ENCODE assay signal across 16 cellular contexts in genomic region chr9:135199489-135199888, GRCh38.
DNase-seq lines count a peak whose midpoint lies in the region; ATAC-seq and TF ChIP-seq lines count a peak whose summit lies in the region.
"Had no signal": no experiment of that assay in that cellular context is flagged by ENCODE, and none has a peak within 500 bp of the region (broad histone marks: within the 10 kb centered on the region; RNA-seq: fewer than 3 reads in every experiment).

No MANE protein-coding gene starts in this region.

- peaks cover 13% of the 10 kb centered on the region for H3K36me3 Mint-ChIP-seq in GM23338 (ENCODE audit: low read depth)
- H3K36me3 Mint-ChIP-seq: CD4-positive, CD25-positive, alpha-beta regulatory T cell; CD8-positive, alpha-beta T cell had no signal

- no peaks in the 10 kb centered on the region for H3F3A ChIP-seq in GM23338 (replicated peaks; ENCODE audit: low read depth)

- H4K20me1 ChIP-seq in GM23338 (replicated peaks; ENCODE audit: insufficient read depth): no peaks in the 10 kb centered on the region
- H4K20me1 ChIP-seq: BLaER1 had no signal

- peaks cover 25% of the 10 kb centered on the region for H3K4me1 Mint-ChIP-seq in GM23338
- H3K4me1 Mint-ChIP-seq: B cell had no signal

- H3K27me3 Mint-ChIP-seq in GM23338 (ENCODE audit: insufficient read depth, low read depth, poor library complexity): peaks cover 14% of the 10 kb centered on the region
- H3K27me3 Mint-ChIP-seq: CD4-positive, CD25-positive, alpha-beta regulatory T cell had no signal

- no peak overlapping the region for H3K4me3 Mint-ChIP-seq in GM23338
- H3K4me3 Mint-ChIP-seq: B cell; CD4-positive, CD25-positive, alpha-beta regulatory T cell; CD8-positive, alpha-beta T cell had no signal

- H3K36me3 ChIP-seq in GM23338 (ENCODE audit: insufficient read depth): no peaks in the 10 kb centered on the region
- no peaks in the 10 kb centered on the region for H3K36me3 ChIP-seq in WERI-Rb-1
- H3K36me3 ChIP-seq in iPS-20b (ENCODE audit: insufficient read depth, low read depth, low read length): no peaks in the 10 kb centered on the region
- H3K36me3 ChIP-seq: BLaER1, HAP-1 had no signal

- H3K9ac ChIP-seq in iPS-20b (ENCODE audit: low read depth, low read length): no peak overlapping the region
- H3K9ac ChIP-seq: BLaER1, GM23248 had no signal

- H3K9me2 ChIP-seq in GM23338 (ENCODE audit: insufficient read depth): 0 out of 2 replicates have a peak, but pooled peaks cover 4% of the 10 kb centered on the region

- no peaks in the 10 kb centered on the region for H3K79me2 ChIP-seq in GM23338 (replicated peaks; ENCODE audit: insufficient read depth)

- intact Hi-C loops in sciatic nerve (cut with DNase I): loop anchor here (5.0 kb wide), 1 partner anchor 73 kb away; no protein-coding TSS in a partner anchor

- DNase-seq in GM23338 (ENCODE audit: low spot score): no peak
- DNase-seq in WERI-Rb-1: peak; percentile 42
- DNase-seq in cerebellum (ENCODE audit: low spot score): peak; percentile 44
- DNase-seq in NCI-H1105 (lab: John Stamatoyannopoulos, UW): no peak
- no peak for DNase-seq in sciatic nerve (ENCODE audit: low spot score)
- DNase-seq: Caco-2; CD4-positive, CD25-positive, alpha-beta regulatory T cell; CD8-positive, alpha-beta T cell; DMS153; GM23248 had no signal

- peaks cover 23% of the 10 kb centered on the region for H3K9me3 Mint-ChIP-seq in GM23338
- H3K9me3 Mint-ChIP-seq: CD8-positive, alpha-beta T cell had no signal

- peak overlapping the region; percentile 45; the same call in 1 of the 2 replicates for H3K4me2 ChIP-seq in GM23338
- H3K4me2 ChIP-seq: BLaER1 had no signal

- ATAC-seq in GM23338: no peak
- ATAC-seq in HG02973 (IDR thresholded peaks at IDR 0.05; ENCODE audit: unreplicated experiment): no peak
- ATAC-seq in sciatic nerve: no peak
- ATAC-seq: CD8-positive, alpha-beta T cell had no signal

- no peak overlapping the region for H3K27ac Mint-ChIP-seq in GM23338
- H3K27ac Mint-ChIP-seq: B cell; CD4-positive, CD25-positive, alpha-beta regulatory T cell; CD8-positive, alpha-beta T cell had no signal

- H3K27me3 ChIP-seq in GM23338 (ENCODE audit: insufficient read depth) (no peaks in the 10 kb centered on the region), WERI-Rb-1 (ENCODE audit: insufficient read depth, low read depth, severe bottlenecking) (no peaks in the 10 kb centered on the region), iPS-20b (ENCODE audit: insufficient read depth, low read length) (peaks cover 18% of the 10 kb centered on the region)
- H3K27me3 ChIP-seq: BLaER1 had no signal

- no peak overlapping the region for H3K27ac ChIP-seq in GM23338 (ENCODE audit: low read depth)
- no peak overlapping the region for H3K27ac ChIP-seq in WERI-Rb-1
- no peak overlapping the region for H3K27ac ChIP-seq in iPS-20b (ENCODE audit: low read length)
- H3K27ac ChIP-seq: BLaER1, C4-2B, GM23248 had no signal

- TF ChIP-seq CTCF in GM23338 (conservative IDR thresholded peaks at IDR 0.05; ENCODE audit: low read depth in 2 of 2) (no peak), WERI-Rb-1 (IDR thresholded peaks at IDR 0.05; ENCODE audit: low read depth, low read length) (no peak)

- H3K4me1 ChIP-seq in GM23338 (ENCODE audit: insufficient read depth) (peaks cover 12% of the 10 kb centered on the region), iPS-20b (ENCODE audit: insufficient read depth, low read length) (peaks cover 21% of the 10 kb centered on the region)
- H3K4me1 ChIP-seq: Caco-2, HAP-1 had no signal

- no peak overlapping the region for H2AFZ ChIP-seq in GM23338
- H2AFZ ChIP-seq: GM23248 had no signal

- H3K4me3 ChIP-seq in GM23338 (no peak overlapping the region), WERI-Rb-1 (ENCODE audit: low read depth, low read length) (no peak overlapping the region), iPS-20b (ENCODE audit: low read length) (peak overlapping the region; percentile 39)
- H3K4me3 ChIP-seq: BLaER1, GM23248, HAP-1 had no signal

- peaks cover 2% of the 10 kb centered on the region for H3K9me3 ChIP-seq in WERI-Rb-1 (ENCODE audit: severe bottlenecking)
- peaks cover 6% of the 10 kb centered on the region; the same call in 1 of the 2 replicates for H3K9me3 ChIP-seq in iPS-20b (ENCODE audit: insufficient read depth, low read depth, low read length)
- H3K9me3 ChIP-seq: Caco-2, HAP-1 had no signal

TF ChIP-seq in GM23338, 12 proteins besides CTCF, POLR2A, EP300 and RAD21 (continues in another document):
- TF ChIP-seq CREB1 (CRISPR knock-in tag; IDR thresholded peaks at IDR 0.05; ENCODE audit: low read depth) (no peak), ETS1 (IDR thresholded peaks at IDR 0.05) (no peak), EZH2phosphoT487 (IDR thresholded peaks at IDR 0.05; ENCODE audit: unreplicated experiment) (no peak), NANOG (IDR thresholded peaks at IDR 0.05; ENCODE audit: borderline replicate concordance) (no peak), ZNF462 (CRISPR knock-in tag; IDR thresholded peaks at IDR 0.05) (no peak), STAT1 (IDR thresholded peaks at IDR 0.05; ENCODE audit: unreplicated experiment) (no peak), EZH2 (IDR thresholded peaks at IDR 0.05; ENCODE audit: low read depth, unreplicated experiment) (no peak), ZNF331 (CRISPR knock-in tag; IDR thresholded peaks at IDR 0.05; ENCODE audit: low read depth) (no peak), JUNB (IDR thresholded peaks at IDR 0.05; ENCODE audit: unreplicated experiment) (no peak), POLR2AphosphoS5 (IDR thresholded peaks at IDR 0.05; ENCODE audit: low read depth) (no peak), ZNF114 (CRISPR knock-in tag; IDR thresholded peaks at IDR 0.05) (no peak)

Comparison
In these comparisons a context has a peak if more than half of its experiments do, and no peak if none do; other contexts are left out.
1. DNase-seq: peak in WERI-Rb-1 (single experiment) and cerebellum (single experiment); none in GM23338 (single experiment), NCI-H1105 (single experiment) and sciatic nerve (single experiment).